Comparison of ENCODE assay signal across 3 cellular contexts in the genomic region with DNA sequence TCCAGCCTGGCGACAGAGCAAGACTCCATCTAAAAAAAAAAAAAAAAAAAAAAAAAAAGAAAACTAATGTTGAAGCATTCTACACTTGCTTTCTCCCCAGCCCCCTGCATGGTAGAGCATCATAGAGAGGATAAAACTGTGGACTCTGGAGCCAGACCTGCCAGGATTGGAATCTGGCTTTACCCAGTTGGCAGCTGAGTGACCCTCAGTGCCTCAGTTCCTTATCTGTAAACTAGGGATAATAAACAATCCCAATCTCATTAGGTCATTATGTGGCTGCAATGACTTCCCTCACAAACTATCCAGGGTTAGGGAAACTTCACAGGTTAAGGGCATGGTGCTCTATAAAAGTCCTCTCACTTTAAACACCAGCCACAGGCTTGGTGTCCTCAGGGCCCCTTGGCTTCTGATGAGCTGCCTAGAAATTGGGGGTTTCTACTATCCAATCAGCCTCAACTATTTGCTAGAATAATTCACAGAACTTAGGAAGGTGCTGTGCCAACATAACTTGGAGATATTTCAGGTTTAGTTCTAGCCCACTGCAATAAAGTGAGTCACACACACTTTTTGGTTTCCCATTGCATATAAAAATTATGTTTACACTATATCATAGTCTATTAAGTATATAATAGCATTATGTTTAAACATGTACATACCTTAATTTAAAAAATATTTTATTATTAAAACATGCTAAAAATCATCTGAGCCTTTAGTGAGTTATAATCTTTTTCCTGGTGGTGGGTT.
"Had no signal": no experiment of that assay in that cellular context is flagged by ENCODE, and none has a peak within 500 bp of the region (broad histone marks: within the 10 kb centered on the region; RNA-seq: fewer than 3 reads in every experiment).

No MANE protein-coding gene starts in this region.

- DNase-seq: H9, HCEC 1CT had no signal

- H3K4me3 ChIP-seq: GM23338 had no signal

- H3K4me2 ChIP-seq: GM23338 had no signal

- ATAC-seq: GM23338 had no signal
